In the genomic region with DNA sequence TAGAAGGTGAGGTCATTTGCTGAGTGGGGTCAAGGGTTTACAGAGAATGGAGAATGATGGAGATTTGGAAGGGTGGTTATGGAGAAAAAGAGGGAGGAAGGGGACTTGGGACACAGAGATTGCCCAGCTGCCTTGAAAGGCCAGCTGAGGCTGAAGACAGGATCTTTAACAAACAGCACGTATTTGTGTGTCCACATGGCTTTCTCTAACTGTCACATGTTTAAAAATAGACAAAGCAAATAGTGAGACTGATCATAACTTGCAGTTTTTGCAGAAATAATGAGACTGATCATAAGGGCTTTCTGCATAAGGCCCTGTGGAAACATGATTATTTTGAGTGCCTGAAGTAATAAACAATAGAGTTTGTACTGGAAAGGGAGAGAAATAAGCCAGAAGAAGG, we compare ENCODE assay signal across 32 cellular contexts.
"Had no signal": no experiment of that assay in that cellular context is flagged by ENCODE, and none has a peak within 500 bp of the region (broad histone marks: within the 10 kb centered on the region; RNA-seq: fewer than 3 reads in every experiment).

No MANE protein-coding gene starts in this region.

- DNase-seq: activated CD4-positive, alpha-beta T cell treated with anti-CD3 and anti-CD28 coated beads, Interleukin-2, amount 10 ng/mL, durations not matched to agents 24 days and 14 days; activated CD4-positive, alpha-beta T cell treated with anti-CD3 and anti-CD28 coated beads, Interleukin-2, amount 50 U/mL, for 48 hours; activated CD8-positive, alpha-beta memory T cell treated with anti-CD3 and anti-CD28 coated beads, Interleukin-2, amount 10 ng/mL, durations not matched to agents 7 days and 5 days; activated effector memory CD4-positive, alpha-beta T cell treated with anti-CD3 and anti-CD28 coated beads, Interleukin-2, amount 50 U/mL, for 16 hours; activated naive CD4-positive, alpha-beta T cell treated with Interleukin-2 at 50 U/mL for 16 hours; activated naive CD8-positive, alpha-beta T cell treated with anti-CD3 and anti-CD28 coated beads, Interleukin-2, amount 50 U/mL, for 24 hours; activated T-cell treated with anti-CD3 and anti-CD28 coated beads, Interleukin-2, amount 50 U/mL, for 24 hours; amniotic stem cell; body of pancreas; central memory CD4-positive, alpha-beta T cell; MG63; MV-4-11; NCI-H1105; NCI-H1436; NCI-H187 treated with DMSO at 0.1 percent for 48 hours; NCI-H2081 treated with DMSO at 0.1 percent for 48 hours; NCI-H2171; NCI-H446 treated with DMSO at 0.1 percent for 48 hours; NCI-H524 treated with DMSO at 0.1 percent for 48 hours; NCI-H748 treated with DMSO at 0.1 percent for 48 hours; NK-92 treated with Interleukin-12 subunit alpha and Interleukin-12 subunit beta, amount 100 ng/mL, for 24 hours; OCI-M1; RPMI8226; SJCRH30 had no signal

- H3K27ac Mint-ChIP-seq: activated CD4-positive, alpha-beta T cell treated with anti-CD3 and anti-CD28 coated beads, Interleukin-2, amount 10 ng/mL, durations not matched to agents 24 days and 14 days; activated CD8-positive, alpha-beta memory T cell treated with anti-CD3 and anti-CD28 coated beads, Interleukin-2, amount 10 ng/mL, durations not matched to agents 7 days and 5 days; activated naive CD4-positive, alpha-beta T cell treated with anti-CD3 and anti-CD28 coated beads, Interleukin-2, amount 50 U/mL, for 72 hours; activated naive CD8-positive, alpha-beta T cell treated with anti-CD3 and anti-CD28 coated beads, Interleukin-2, amount 50 U/mL, for 24 hours; activated T-cell treated with anti-CD3 and anti-CD28 coated beads, Interleukin-2, amount 50 U/mL, for 24 hours; activated T-helper 1 cell treated with anti-CD3 and anti-CD28 coated beads, Interleukin-12 subunit alpha, Interleukin-12 subunit beta, Interleukin-2, Interleukin-4 antibody, amounts not matched to agents 30 ng/mL and 10 ng/mL and 1 ng/mL, durations not matched to agents 14 hours and 24 hours and 36 hours; T-helper 1 cell treated with Interleukin-12 subunit alpha and Interleukin-12 subunit beta and Interleukin-4 antibody, amounts not matched to agents 30 μg/mL and 1 μg/mL, for 36 hours had no signal

- H3K36me3 ChIP-seq: ascending aorta, MG63, SJCRH30 had no signal

- H3K4me3 ChIP-seq: ascending aorta, body of pancreas, MG63, SJCRH30 had no signal

- H3K9me3 ChIP-seq: ascending aorta, body of pancreas, MG63, SJCRH30 had no signal

- H3K27ac ChIP-seq: ascending aorta, body of pancreas, KMS-11, SJCRH30 had no signal

- H3K4me2 ChIP-seq: KMS-11 had no signal

- H3K4me1 ChIP-seq: ascending aorta, body of pancreas, SJCRH30 had no signal

- H3K4me1 Mint-ChIP-seq: activated CD8-positive, alpha-beta memory T cell treated with anti-CD3 and anti-CD28 coated beads, Interleukin-2, amount 10 ng/mL, durations not matched to agents 7 days and 5 days; activated naive CD8-positive, alpha-beta T cell treated with anti-CD3 and anti-CD28 coated beads, Interleukin-2, amount 50 U/mL, for 24 hours had no signal

- H3K4me3 Mint-ChIP-seq: activated CD4-positive, alpha-beta T cell treated with anti-CD3 and anti-CD28 coated beads, Interleukin-2, amount 10 ng/mL, durations not matched to agents 24 days and 14 days; activated CD8-positive, alpha-beta memory T cell treated with anti-CD3 and anti-CD28 coated beads, Interleukin-2, amount 10 ng/mL, durations not matched to agents 7 days and 5 days; activated naive CD8-positive, alpha-beta T cell treated with anti-CD3 and anti-CD28 coated beads, Interleukin-2, amount 50 U/mL, for 24 hours; activated T-cell treated with anti-CD3 and anti-CD28 coated beads, Interleukin-2, amount 50 U/mL, for 24 hours; activated T-helper 1 cell treated with anti-CD3 and anti-CD28 coated beads, Interleukin-12 subunit alpha, Interleukin-12 subunit beta, Interleukin-2, Interleukin-4 antibody, amounts not matched to agents 30 ng/mL and 10 ng/mL and 1 ng/mL, durations not matched to agents 14 hours and 24 hours and 36 hours; T-helper 1 cell treated with Interleukin-12 subunit alpha and Interleukin-12 subunit beta and Interleukin-4 antibody, amounts not matched to agents 30 μg/mL and 1 μg/mL, for 36 hours had no signal

- H3K36me3 Mint-ChIP-seq: activated CD8-positive, alpha-beta memory T cell treated with anti-CD3 and anti-CD28 coated beads, Interleukin-2, amount 10 ng/mL, durations not matched to agents 7 days and 5 days had no signal

- H3K9me3 Mint-ChIP-seq: activated CD4-positive, alpha-beta T cell treated with anti-CD3 and anti-CD28 coated beads, Interleukin-2, amount 10 ng/mL, durations not matched to agents 24 days and 14 days; activated naive CD8-positive, alpha-beta T cell treated with anti-CD3 and anti-CD28 coated beads, Interleukin-2, amount 50 U/mL, for 24 hours; activated T-cell treated with anti-CD3 and anti-CD28 coated beads, Interleukin-2, amount 50 U/mL, for 24 hours; activated T-helper 1 cell treated with anti-CD3 and anti-CD28 coated beads, Interleukin-12 subunit alpha, Interleukin-12 subunit beta, Interleukin-2, Interleukin-4 antibody, amounts not matched to agents 30 ng/mL and 10 ng/mL and 1 ng/mL, durations not matched to agents 14 hours and 24 hours and 36 hours; T-helper 1 cell treated with Interleukin-12 subunit alpha and Interleukin-12 subunit beta and Interleukin-4 antibody, amounts not matched to agents 30 μg/mL and 1 μg/mL, for 36 hours had no signal

- H3K27me3 Mint-ChIP-seq: activated CD4-positive, alpha-beta T cell treated with anti-CD3 and anti-CD28 coated beads, Interleukin-2, amount 10 ng/mL, durations not matched to agents 24 days and 14 days; activated CD8-positive, alpha-beta memory T cell treated with anti-CD3 and anti-CD28 coated beads, Interleukin-2, amount 10 ng/mL, durations not matched to agents 7 days and 5 days; activated naive CD8-positive, alpha-beta T cell treated with anti-CD3 and anti-CD28 coated beads, Interleukin-2, amount 50 U/mL, for 24 hours; activated T-cell treated with anti-CD3 and anti-CD28 coated beads, Interleukin-2, amount 50 U/mL, for 24 hours had no signal

- H3K27me3 ChIP-seq: ascending aorta, body of pancreas, MG63, SJCRH30 had no signal

- H3K9ac ChIP-seq: KMS-11 had no signal

- ATAC-seq: activated CD4-positive, CD25-positive, alpha-beta regulatory T cell treated with anti-CD3 and anti-CD28 coated beads, Interleukin-2, amount 50 U/mL, for 24 hours; activated CD8-positive, alpha-beta memory T cell treated with anti-CD3 and anti-CD28 coated beads, Interleukin-2, amount 10 ng/mL, durations not matched to agents 7 days and 5 days; activated naive CD4-positive, alpha-beta T cell treated with anti-CD3 and anti-CD28 coated beads, Interleukin-2, amount 50 U/mL, for 72 hours; activated naive CD8-positive, alpha-beta T cell treated with anti-CD3 and anti-CD28 coated beads, Interleukin-2, amount 50 U/mL, for 24 hours; body of pancreas; Panc1; Right ventricle myocardium inferior had no signal
